Comparison of ENCODE assay signal across 20 cellular contexts in genomic region chr4:103478729-103479128, GRCh38.
DNase-seq lines count a peak whose midpoint lies in the region; TF ChIP-seq lines count a peak whose summit lies in the region.
"Had no signal": no experiment of that assay in that cellular context is flagged by ENCODE, and none has a peak within 500 bp of the region (broad histone marks: within the 10 kb centered on the region; RNA-seq: fewer than 3 reads in every experiment).

No MANE protein-coding gene starts in this region.

- TF ChIP-seq CTCF in AG09309 (IDR thresholded peaks at IDR 0.05; ENCODE audit: control insufficient read depth, insufficient read depth, low read depth, low read length, missing control alignments) (peak; percentile 8), GM13977 (IDR thresholded peaks at IDR 0.05; ENCODE audit: extremely low read depth, insufficient read depth, missing control alignments) (peak; percentile 30), chondrocyte (IDR thresholded peaks at IDR 0.05) (peak; percentile 11)

- no peaks in the 10 kb centered on the region for H3K36me3 Mint-ChIP-seq in chondrocyte (ENCODE audit: low read depth)
- H3K36me3 Mint-ChIP-seq: naive thymus-derived CD8-positive, alpha-beta T cell had no signal

- H3K4me3 Mint-ChIP-seq in chondrocyte (ENCODE audit: unreplicated experiment) = no peak overlapping the region
- H3K4me3 Mint-ChIP-seq: activated naive CD4-positive, alpha-beta T cell treated with anti-CD3 and anti-CD28 coated beads for 36 hours; naive thymus-derived CD8-positive, alpha-beta T cell had no signal

- no peaks in the 10 kb centered on the region for H3K9me3 Mint-ChIP-seq in chondrocyte (ENCODE audit: low read depth)
- H3K9me3 Mint-ChIP-seq: activated naive CD4-positive, alpha-beta T cell treated with anti-CD3 and anti-CD28 coated beads for 36 hours had no signal

- in situ Hi-C loops in GM13977 (cut with MboI; ENCODE audit: low pct_unique_long_range_greater_than_20kb, low sequenced_read_pairs, unreplicated experiment) = no loop called here

- H3K4me1 Mint-ChIP-seq in chondrocyte (ENCODE audit: low read depth) = no peaks in the 10 kb centered on the region
- H3K4me1 Mint-ChIP-seq: naive thymus-derived CD8-positive, alpha-beta T cell had no signal

- H3K27ac Mint-ChIP-seq in chondrocyte (ENCODE audit: unreplicated experiment) = no peak overlapping the region
- H3K27ac Mint-ChIP-seq: activated naive CD4-positive, alpha-beta T cell treated with anti-CD3 and anti-CD28 coated beads for 36 hours; naive thymus-derived CD8-positive, alpha-beta T cell had no signal

- DNase-seq in AG09309 (ENCODE audit: low read depth) (no peak), GM13977 (ENCODE audit: low spot score) (no peak), NAMALWA (ENCODE audit: low spot score) (peak; percentile 30), chondrocyte (ENCODE audit: low spot score) (no peak), COLO668 (lab: John Stamatoyannopoulos, UW; ENCODE audit: unreplicated experiment) (no peak), cerebellar nuclear complex (lab: John Stamatoyannopoulos, UW) (no peak)
- DNase-seq in activated effector memory CD4-positive, alpha-beta T cell treated with Interleukin-2 at 50 U/mL for 16 hours = no peak
- no peak for DNase-seq in activated CD8-positive, alpha-beta memory T cell treated with anti-CD3 and anti-CD28 coated beads for 24 hours
- DNase-seq: activated CD4-positive, alpha-beta T cell treated with anti-CD3 and anti-CD28 coated beads, Interleukin-2, amount 50 U/mL, for 4 hours; activated naive CD4-positive, alpha-beta T cell treated with anti-CD3 and anti-CD28 coated beads for 36 hours; lower lobe of right lung; naive thymus-derived CD8-positive, alpha-beta T cell; NCI-H2081 treated with DMSO at 0.1 percent for 48 hours; NCI-H82; RPMI8226; stimulated activated CD4-positive, alpha-beta T cell treated with anti-CD3 and anti-CD28 coated beads, Interleukin-4, amount 100 ng/mL, for 24 hours; stimulated activated CD8-positive, alpha-beta memory T cell treated with anti-CD3 and anti-CD28 coated beads, Interleukin-4, amount 100 ng/mL, for 48 hours; substantia nigra had no signal

- H3K27me3 Mint-ChIP-seq in chondrocyte (ENCODE audit: low read depth) = peaks cover 10% of the 10 kb centered on the region

- H3K4me3 ChIP-seq in AG09309 (ENCODE audit: control insufficient read depth, low read depth, low read length) = no peak overlapping the region
- H3K4me3 ChIP-seq: HAP-1, lower lobe of right lung, skin epidermis had no signal
